In genomic region chr19:1883784-1884183, GRCh38 we compare ENCODE assay signal across 8 cellular contexts. TPM values are rescaled to one million over a fixed set of nuclear protein-coding genes. Genes with fewer than 3 reads are reported as not detected.
A peak's percentile ranks its signal among the peaks of the same experiment; 100 is the strongest.
DNase-seq lines count a peak whose midpoint lies in the region; ATAC-seq and TF ChIP-seq lines count a peak whose summit lies in the region.

No MANE protein-coding gene starts in this region.

- H3K27me3 Mint-ChIP-seq in activated naive CD4-positive, alpha-beta T cell treated with anti-CD3 and anti-CD28 coated beads, Interleukin-2, amount 50 U/mL, for 24 hours: no peaks in the 10 kb centered on the region
- H3K27me3 Mint-ChIP-seq in MCF 10A (ENCODE audit: insufficient read depth, unreplicated experiment): no peaks in the 10 kb centered on the region

- H3K27me3 ChIP-seq in mononuclear cell (ENCODE audit: insufficient read depth, low read length): no peaks in the 10 kb centered on the region

- ATAC-seq in activated CD4-positive, CD25-positive, alpha-beta regulatory T cell treated with anti-CD3 and anti-CD28 coated beads, Interleukin-2, amount 50 U/mL, for 24 hours: no peak

- POLR2A ChIA-PET in MCF 10A (lab: Yijun Ruan, JAX): interaction anchor here (0.9 to 3.0 kb wide), 6 partner anchors 8 to 356 kb away, joined by 3 to 35 read pairs (median 4); no protein-coding TSS in a partner anchor

- H3K36me3 Mint-ChIP-seq in activated naive CD4-positive, alpha-beta T cell treated with anti-CD3 and anti-CD28 coated beads, Interleukin-2, amount 50 U/mL, for 24 hours: peaks cover 3% of the 10 kb centered on the region
- no peaks in the 10 kb centered on the region for H3K36me3 Mint-ChIP-seq in MCF 10A (ENCODE audit: insufficient read depth, unreplicated experiment)

- H3K4me1 Mint-ChIP-seq in activated naive CD4-positive, alpha-beta T cell treated with anti-CD3 and anti-CD28 coated beads, Interleukin-2, amount 50 U/mL, for 24 hours: peaks cover 28% of the 10 kb centered on the region
- H3K4me1 Mint-ChIP-seq in MCF 10A (ENCODE audit: insufficient read depth, unreplicated experiment): peaks cover 22% of the 10 kb centered on the region

- H3K4me3 Mint-ChIP-seq in activated naive CD4-positive, alpha-beta T cell treated with anti-CD3 and anti-CD28 coated beads, Interleukin-2, amount 50 U/mL, for 24 hours: peak overlapping the region; percentile 100
- H3K4me3 Mint-ChIP-seq in MCF 10A (ENCODE audit: unreplicated experiment): peak overlapping the region; percentile 85

- H3K9me3 ChIP-seq in mononuclear cell (ENCODE audit: low read depth, low read length): no peaks in the 10 kb centered on the region

- H3K4me3 ChIP-seq in mononuclear cell (ENCODE audit: low read length): peak overlapping the region; percentile 91
- peak overlapping the region; percentile 96 for H3K4me3 ChIP-seq in urinary bladder (ENCODE audit: low read depth, low read length)

- intact Hi-C loops in MCF 10A (cut with micrococcal nuclease): no loop called here

- H3K27ac ChIP-seq in urinary bladder (ENCODE audit: low read depth): peak overlapping the region; percentile 40

- 30% methylated on average over 8 of the region's 8 CpGs for WGBS in urinary bladder

- CTCF ChIA-PET in MCF 10A (lab: Yijun Ruan, JAX): interaction anchor here (0.6 to 0.7 kb wide), 2 partner anchors 14 to 46 kb away, joined by 3 read pairs; no protein-coding TSS in a partner anchor

- no TSS peak for BruUV-seq in MCF 10A (replicated peaks; lab: Mats Ljungman, UMichigan)

- no peaks in the 10 kb centered on the region for H3K36me3 ChIP-seq in urinary bladder (ENCODE audit: insufficient read depth)

- H3K4me1 ChIP-seq in mononuclear cell (ENCODE audit: insufficient read depth, low read length): peaks cover 43% of the 10 kb centered on the region
- H3K4me1 ChIP-seq in urinary bladder (ENCODE audit: insufficient read depth): peaks cover 2% of the 10 kb centered on the region

- peak overlapping the region; percentile 99 for H3K27ac Mint-ChIP-seq in activated naive CD4-positive, alpha-beta T cell treated with anti-CD3 and anti-CD28 coated beads, Interleukin-2, amount 50 U/mL, for 24 hours
- peak overlapping the region; percentile 87 for H3K27ac Mint-ChIP-seq in MCF 10A (ENCODE audit: low read depth, unreplicated experiment)

- no peak for DNase-seq in activated naive CD4-positive, alpha-beta T cell treated with Interleukin-2 at 50 U/mL for 16 hours
- DNase-seq in MCF 10A (ENCODE audit: unreplicated experiment) (no peak), HuH-7.5 (ENCODE audit: low spot score) (no peak)
- no peak for DNase-seq in central memory CD4-positive, alpha-beta T cell

- no peaks in the 10 kb centered on the region for H3K9me3 Mint-ChIP-seq in activated naive CD4-positive, alpha-beta T cell treated with anti-CD3 and anti-CD28 coated beads, Interleukin-2, amount 50 U/mL, for 24 hours
- H3K9me3 Mint-ChIP-seq in MCF 10A (ENCODE audit: unreplicated experiment): no peaks in the 10 kb centered on the region

- no peak for TF ChIP-seq CTCF in MCF 10A (IDR thresholded peaks at IDR 0.05; ENCODE audit: unreplicated experiment)

RNA-seq across cellular contexts. Expression of gene ABHD17A, which starts 1.5 kb away (rescaled TPM):
- total RNA-seq in MCF 10A (2022) (38.9 and 39.5 TPM in 2 replicates), mononuclear cell (97.8 TPM), urinary bladder (41.9 TPM)
- 99.7 TPM for polyA plus RNA-seq in urinary bladder

RNA-seq across cellular contexts. Expression of gene KLF16, which starts 20.4 kb away (rescaled TPM):
- total RNA-seq in MCF 10A (2022) (27.0 and 45.5 TPM in 2 replicates), mononuclear cell (12.4 TPM), urinary bladder (3.6 TPM)
- polyA plus RNA-seq in urinary bladder: 17.6 TPM

RNA-seq across cellular contexts. Expression of gene ADAT3, which starts 21.4 kb away (rescaled TPM):
- total RNA-seq in MCF 10A (2022) (6.8 and 6.9 TPM in 2 replicates), mononuclear cell (2.9 TPM), urinary bladder (1.4 TPM)
- 4.3 TPM for polyA plus RNA-seq in urinary bladder

RNA-seq across cellular contexts. Expression of gene SCAMP4, which starts 21.4 kb away (rescaled TPM):
- total RNA-seq in MCF 10A (2022) (48.7 and 67.2 TPM in 2 replicates), mononuclear cell (20.1 TPM), urinary bladder (16.2 TPM)
- polyA plus RNA-seq in urinary bladder: 45.2 TPM

RNA-seq across cellular contexts. Expression of gene REXO1, which starts 35.5 kb away (rescaled TPM):
- total RNA-seq in MCF 10A (2022) (28.7 and 36.4 TPM in 2 replicates), mononuclear cell (66.2 TPM), urinary bladder (7.9 TPM)
- 20.5 TPM for polyA plus RNA-seq in urinary bladder
